9 cellular contexts compared by ENCODE assay signal in the genomic region with DNA sequence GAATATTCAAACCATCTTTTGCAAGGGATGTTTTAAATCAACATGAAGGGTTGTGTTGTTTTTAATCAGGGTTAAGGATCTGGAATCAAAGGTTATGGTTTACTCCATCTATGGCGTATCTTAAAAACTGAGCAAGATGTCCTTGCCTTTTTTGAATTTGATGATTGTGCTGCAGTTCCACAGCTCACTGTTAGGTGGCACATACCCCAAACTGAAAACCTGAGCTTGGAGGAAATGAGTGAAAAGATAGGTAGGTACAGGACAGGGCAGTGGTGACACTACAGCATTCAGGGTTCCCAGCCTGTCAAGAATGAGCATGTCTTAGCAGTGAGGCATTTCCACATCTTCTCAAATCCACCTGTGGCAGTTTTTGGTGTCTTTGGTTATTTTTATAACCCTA. TPM values are rescaled to one million over a fixed set of nuclear protein-coding genes. Genes with fewer than 3 reads are reported as not detected.
A peak's percentile ranks its signal among the peaks of the same experiment; 100 is the strongest.
DNase-seq lines count a peak whose midpoint lies in the region; ATAC-seq, FAIRE-seq and TF ChIP-seq lines count a peak whose summit lies in the region.
"Had no signal": no experiment of that assay in that cellular context is flagged by ENCODE, and none has a peak within 500 bp of the region (broad histone marks: within the 10 kb centered on the region; RNA-seq: fewer than 3 reads in every experiment).

No MANE protein-coding gene starts in this region.

- 20 to 43% methylated on average over 1 of the region's 1 CpG for WGBS in transverse colon (ENCODE audit: low coverage in 1 of 2), 2 donors

- H3K27me3 ChIP-seq in transverse colon, result no peaks in the 10 kb centered on the region

- TF ChIP-seq POLR2A in transverse colon (IDR thresholded peaks at IDR 0.05), result no peak

- no peaks in the 10 kb centered on the region for H3K27me3 Mint-ChIP-seq in activated T-helper 17 cell treated with anti-CD3 and anti-CD28 coated beads, Interleukin-2, amount 50 U/mL, for 72 hours
- peaks cover 0 to 2% (median 0%) of the 10 kb centered on the region in 3 donors for H3K27me3 Mint-ChIP-seq in immature natural killer cell (ENCODE audit: low read depth in 3 of 3)

- TF ChIP-seq EP300 in Ishikawa (IDR thresholded peaks at IDR 0.05; ENCODE audit: borderline replicate concordance) (no peak), transverse colon (IDR thresholded peaks at IDR 0.05; ENCODE audit: low read depth) (no peak)

- H3K27ac ChIP-seq in transverse colon, result no peak overlapping the region

- peak overlapping the region; percentile 70 for H3K27ac Mint-ChIP-seq in activated T-helper 17 cell treated with anti-CD3 and anti-CD28 coated beads, Interleukin-2, amount 50 U/mL, for 72 hours
- H3K27ac Mint-ChIP-seq in immature natural killer cell, result peak overlapping the region; percentile 64 to 89 (median 82)

- TF ChIP-seq CTCF in transverse colon (IDR thresholded peaks at IDR 0.05), result peak; percentile 37 to 51 (median 39)

- ATAC-seq in activated T-helper 17 cell treated with anti-CD3 and anti-CD28 coated beads, Interleukin-2, amount 50 U/mL, for 72 hours (replicated peaks), result peak; percentile 30
- ATAC-seq in HG03025 (IDR thresholded peaks at IDR 0.05; ENCODE audit: low FRiP score, unreplicated experiment), result no peak

- peak; percentile 28 for DNase-seq in Ammon's horn (ENCODE audit: low spot score)
- DNase-seq in immature natural killer cell, result peak; percentile 36 to 53 (median 51)
- DNase-seq in transverse colon, result no peak
- DNase-seq in NCI-H1930 (lab: John Stamatoyannopoulos, UW), result no peak

- H3K36me3 Mint-ChIP-seq in activated T-helper 17 cell treated with anti-CD3 and anti-CD28 coated beads, Interleukin-2, amount 50 U/mL, for 72 hours (ENCODE audit: low read depth), result peaks cover 15% of the 10 kb centered on the region
- no peaks in the 10 kb centered on the region for H3K36me3 Mint-ChIP-seq in immature natural killer cell

- no peaks in the 10 kb centered on the region for H3K9me3 Mint-ChIP-seq in activated T-helper 17 cell treated with anti-CD3 and anti-CD28 coated beads, Interleukin-2, amount 50 U/mL, for 72 hours
- no peaks in the 10 kb centered on the region for H3K9me3 Mint-ChIP-seq in immature natural killer cell

- H3K4me3 Mint-ChIP-seq in activated T-helper 17 cell treated with anti-CD3 and anti-CD28 coated beads, Interleukin-2, amount 50 U/mL, for 72 hours, result no peak overlapping the region
- peak overlapping the region; percentile 5 to 69 (median 50) for H3K4me3 Mint-ChIP-seq in immature natural killer cell

- peaks cover 0 to 2% (median 0%) of the 10 kb centered on the region in 4 donors for H3K4me1 ChIP-seq in transverse colon

- no peak overlapping the region for H3K4me3 ChIP-seq in transverse colon

- TF ChIP-seq RAD21 in Ishikawa (IDR thresholded peaks at IDR 0.05; ENCODE audit: low read depth), result peak; percentile 47

- peaks cover 5% of the 10 kb centered on the region for H3K4me1 Mint-ChIP-seq in activated T-helper 17 cell treated with anti-CD3 and anti-CD28 coated beads, Interleukin-2, amount 50 U/mL, for 72 hours
- peaks cover 40 to 44% of the 10 kb centered on the region in 2 donors for H3K4me1 Mint-ChIP-seq in immature natural killer cell

- H3K36me3 ChIP-seq in transverse colon, result no peaks in the 10 kb centered on the region

- intact Hi-C loops in transverse colon (cut with DNase I; ENCODE audit: low total_unique reads), result no loop called here

- in situ Hi-C loops in transverse colon (cut with MboI; ENCODE audit: low pct_ligation_motif_present in 1 of 4, low pct_unique_long_range_greater_than_20kb in 1 of 4, low sequenced_read_pairs in 3 of 4), result no loop called here

- H3K9me3 ChIP-seq in transverse colon, result no peaks in the 10 kb centered on the region

- peak; percentile 3 for FAIRE-seq in G401.6 (lab: Jason Lieb, UNC)

TF ChIP-seq in Ishikawa, 13 proteins besides CTCF, POLR2A, EP300 and RAD21:
- TF ChIP-seq REST (IDR thresholded peaks at IDR 0.05; ENCODE audit: low read depth), result no peak
- no peak for TF ChIP-seq EGR1 (IDR thresholded peaks at IDR 0.05)
- TF ChIP-seq CEBPB (IDR thresholded peaks at IDR 0.05), result no peak
- no peak for TF ChIP-seq TEAD4 (IDR thresholded peaks at IDR 0.05)
- TF ChIP-seq USF1 (IDR thresholded peaks at IDR 0.05), result no peak
- no peak for TF ChIP-seq NFIC (IDR thresholded peaks at IDR 0.05)
- no peak for TF ChIP-seq TAF1 (IDR thresholded peaks at IDR 0.05; ENCODE audit: low read depth)
- TF ChIP-seq CREB1 (IDR thresholded peaks at IDR 0.05; ENCODE audit: low read depth), result no peak
- no peak for TF ChIP-seq ZBTB7A (IDR thresholded peaks at IDR 0.05; ENCODE audit: low read depth)
- no peak for TF ChIP-seq FOXM1 (IDR thresholded peaks at IDR 0.05; ENCODE audit: borderline replicate concordance, low read depth)
- TF ChIP-seq MAX (IDR thresholded peaks at IDR 0.05), result no peak
- TF ChIP-seq TCF12 (IDR thresholded peaks at IDR 0.05; ENCODE audit: low read depth), result no peak
- TF ChIP-seq YY1 (IDR thresholded peaks at IDR 0.05; ENCODE audit: low read depth), result no peak

RNA-seq across cellular contexts. Expression of gene EOLA1, which starts 13.1 kb away (rescaled TPM):
- 10 to 100 TPM; 42.7 to 53.2 TPM for total RNA-seq in activated T-helper 17 cell treated with anti-CD3 and anti-CD28 coated beads, Interleukin-2, amount 50 U/mL, for 72 hours
- polyA plus RNA-seq in immature natural killer cell, result 10 to 100 TPM; 39.9 to 58.6 (median 45.7) TPM
- 10 to 100 TPM; 12.3 to 30.7 (median 17.7) TPM for total RNA-seq in transverse colon

RNA-seq across cellular contexts. Expression of gene HSFX3, which starts 22.0 kb away (rescaled TPM):
- not detected for total RNA-seq in activated T-helper 17 cell treated with anti-CD3 and anti-CD28 coated beads, Interleukin-2, amount 50 U/mL, for 72 hours
- polyA plus RNA-seq in immature natural killer cell, result not detected
- total RNA-seq in transverse colon, result not detected
- total RNA-seq: mononuclear cell had no signal

RNA-seq across cellular contexts. Expression of gene IDS, which starts 22.6 kb away (rescaled TPM):
- 100 to 1,000 TPM in 1 of 2 donors, 10 to 100 TPM in 1; 91.4 to 127 TPM for total RNA-seq in activated T-helper 17 cell treated with anti-CD3 and anti-CD28 coated beads, Interleukin-2, amount 50 U/mL, for 72 hours
- 100 to 1,000 TPM; 143 to 230 (median 163) TPM for polyA plus RNA-seq in immature natural killer cell
- total RNA-seq in transverse colon, result 100 to 1,000 TPM in 1 of 4 donors, 10 to 100 TPM in 3; 52.5 to 137 (median 59.2) TPM

RNA-seq across cellular contexts. Expression of gene MAGEA9B, which starts 59.6 kb away (rescaled TPM):
- not detected for total RNA-seq in activated T-helper 17 cell treated with anti-CD3 and anti-CD28 coated beads, Interleukin-2, amount 50 U/mL, for 72 hours
- not detected for polyA plus RNA-seq in immature natural killer cell
- total RNA-seq in transverse colon, result not detected
- total RNA-seq: mononuclear cell had no signal

Comparison
In these comparisons a context has a peak if more than half of its experiments do, and no peak if none do; other contexts are left out.
1. DNase-seq: peak in Ammon's horn (single experiment) and immature natural killer cell (3 of 3); none in transverse colon (single experiment) and NCI-H1930 (0 of 2).